In genomic region chr13:100347941-100348340, GRCh38 we compare ENCODE assay signal across 2 cellular contexts.
TF ChIP-seq lines count a peak whose summit lies in the region.

No MANE protein-coding gene starts in this region.

TF ChIP-seq in endothelial cell of umbilical vein, 7 proteins besides CTCF, POLR2A, EP300 and RAD21:
- TF ChIP-seq, protein P1, sequence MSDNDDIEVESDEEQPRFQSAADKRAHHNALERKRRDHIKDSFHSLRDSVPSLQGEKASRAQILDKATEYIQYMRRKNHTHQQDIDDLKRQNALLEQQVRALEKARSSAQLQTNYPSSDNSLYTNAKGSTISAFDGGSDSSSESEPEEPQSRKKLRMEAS (IDR thresholded peaks at IDR 0.05; ENCODE audit: insufficient read depth, insufficient read length), result no peak
- no peak for TF ChIP-seq GATA2 (IDR thresholded peaks at IDR 0.05; ENCODE audit: insufficient read depth, insufficient read length, low read depth, low read length)
- no peak for TF ChIP-seq FOS (IDR thresholded peaks at IDR 0.05; ENCODE audit: borderline replicate concordance, insufficient read depth, low read length)
- TF ChIP-seq POLR2AphosphoS5 (IDR thresholded peaks at IDR 0.05; ENCODE audit: insufficient read depth, low read depth, low read length), result no peak

TF ChIP-seq in HepG2, 621 proteins besides CTCF, POLR2A, EP300 and RAD21:
- TF ChIP-seq ZNF142 (CRISPR knock-in tag; IDR thresholded peaks at IDR 0.05) (no peak), SPEN (CRISPR knock-in tag; IDR thresholded peaks at IDR 0.05; ENCODE audit: low read depth) (no peak), HES4 (CRISPR knock-in tag; IDR thresholded peaks at IDR 0.05; ENCODE audit: borderline replicate concordance) (no peak), REL (CRISPR knock-in tag; conservative IDR thresholded peaks at IDR 0.05) (no peak), ZBTB20 (CRISPR knock-in tag; IDR thresholded peaks at IDR 0.05; ENCODE audit: borderline replicate concordance, low read depth) (no peak), ETS1 (CRISPR knock-in tag; IDR thresholded peaks at IDR 0.05) (no peak), SKI (IDR thresholded peaks at IDR 0.05; ENCODE audit: partially characterized antibody) (no peak), BHLHE40 (IDR thresholded peaks at IDR 0.05; ENCODE audit: low read length) (no peak), ZNF33A (CRISPR knock-in tag; IDR thresholded peaks at IDR 0.05; ENCODE audit: borderline replicate concordance) (no peak), ZBTB8A (CRISPR knock-in tag; IDR thresholded peaks at IDR 0.05; ENCODE audit: borderline replicate concordance, low read depth) (no peak), MED1 (CRISPR knock-in tag; IDR thresholded peaks at IDR 0.05) (no peak), AGO1 (IDR thresholded peaks at IDR 0.05; ENCODE audit: low read depth, low read length, poor library complexity, severe bottlenecking) (no peak), ZNF556 (CRISPR knock-in tag; IDR thresholded peaks at IDR 0.05; ENCODE audit: borderline replicate concordance) (no peak), HDAC2 (CRISPR knock-in tag; IDR thresholded peaks at IDR 0.05) (no peak)
- TF ChIP-seq, protein P1 (IDR thresholded peaks at IDR 0.05), result no peak
